ENCODE assay signal across 23 cellular contexts in the genomic region with DNA sequence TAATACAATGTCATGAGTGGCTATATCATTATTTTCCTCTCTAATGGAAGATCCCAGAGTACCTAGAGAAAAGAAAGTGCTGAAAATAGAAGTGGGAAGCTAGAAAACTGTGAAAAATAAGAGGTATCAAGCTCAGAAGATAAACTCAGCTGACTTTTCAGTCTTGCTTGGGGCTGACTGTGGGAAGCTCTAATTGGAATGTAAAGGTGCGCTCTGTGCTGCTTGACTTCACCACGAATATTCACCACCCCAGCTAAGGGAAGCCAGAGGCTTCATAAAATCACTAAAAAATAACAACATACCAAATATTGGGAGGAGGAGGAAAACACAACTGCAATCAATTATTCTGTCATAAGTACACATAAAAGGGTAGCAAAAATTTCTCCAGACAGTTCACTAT. TPM values are rescaled to one million over a fixed set of nuclear protein-coding genes. Genes with fewer than 3 reads are reported as not detected.
DNase-seq lines count a peak whose midpoint lies in the region; ATAC-seq and TF ChIP-seq lines count a peak whose summit lies in the region.
"Had no signal": no experiment of that assay in that cellular context is flagged by ENCODE, and none has a peak within 500 bp of the region (broad histone marks: within the 10 kb centered on the region; RNA-seq: fewer than 3 reads in every experiment).

No MANE protein-coding gene starts in this region.

- H3K9me2 ChIP-seq in GM23338 (ENCODE audit: insufficient read depth): no peaks in the 10 kb centered on the region; the same call in 1 of the 2 replicates

- H3F3A ChIP-seq in GM23338 (replicated peaks; ENCODE audit: low read depth): no peaks in the 10 kb centered on the region

- no peak overlapping the region for H2BK5ac ChIP-seq in mesendoderm (ENCODE audit: low read length)

- H3K4me1 Mint-ChIP-seq in GM23338 (peaks cover 18% of the 10 kb centered on the region; the same call in 2 of the 3 replicates), WTC11 (peaks cover 23% of the 10 kb centered on the region)
- H3K4me1 Mint-ChIP-seq: CD14-positive monocyte; CD4-positive, alpha-beta memory T cell; CD4-positive, CD25-positive, alpha-beta regulatory T cell; CD8-positive, alpha-beta memory T cell had no signal

- WGBS in mesendoderm (ENCODE audit: extremely low coverage, insufficient coverage, low lambda C conversion rate): no CpG with 5 or more reads among the region's 2 CpGs

- no peak overlapping the region for H2BK120ac ChIP-seq in mesendoderm (ENCODE audit: low read depth, low read length)

- no peak overlapping the region for H3K23ac ChIP-seq in mesendoderm (ENCODE audit: low read length)

- H3K4me1 ChIP-seq in GM23338 (ENCODE audit: insufficient read depth) (0 out of 2 replicates have a peak, but pooled peaks cover 3% of the 10 kb centered on the region), mesendoderm (ENCODE audit: control insufficient read depth, low read depth, low read length) (no peaks in the 10 kb centered on the region)
- H3K4me1 ChIP-seq: BE2C, BLaER1 had no signal

- no peak overlapping the region for H2BK15ac ChIP-seq in mesendoderm (replicated peaks; ENCODE audit: low read depth)

- H3K27me3 ChIP-seq in GM23338 (ENCODE audit: insufficient read depth): no peaks in the 10 kb centered on the region
- H3K27me3 ChIP-seq in mesendoderm (ENCODE audit: insufficient read depth, low read length, poor library complexity): no peaks in the 10 kb centered on the region
- H3K27me3 ChIP-seq in MG63: no peaks in the 10 kb centered on the region
- H3K27me3 ChIP-seq: BE2C, BLaER1 had no signal

- H3K4ac ChIP-seq in mesendoderm (ENCODE audit: low read depth, low read length): no peak overlapping the region

- POLR2A ChIA-PET in WTC11 (lab: Charles Lee): no interaction called here

- H3K36me3 ChIP-seq in GM23338 (ENCODE audit: insufficient read depth): no peaks in the 10 kb centered on the region
- H3K36me3 ChIP-seq in mesendoderm (ENCODE audit: control insufficient read depth, insufficient read depth, low read length): no peaks in the 10 kb centered on the region
- H3K36me3 ChIP-seq in MG63: no peaks in the 10 kb centered on the region
- H3K36me3 ChIP-seq: BE2C, BLaER1 had no signal

- no peaks in the 10 kb centered on the region for H3K9me3 Mint-ChIP-seq in GM23338
- no peaks in the 10 kb centered on the region for H3K9me3 Mint-ChIP-seq in WTC11

- H4K8ac ChIP-seq in mesendoderm (ENCODE audit: low read depth, low read length): no peak overlapping the region

- 0 out of 2 replicates have a peak overlapping the region, but pooled peaks have one; percentile 5 for H3K4me2 ChIP-seq in GM23338
- H3K4me2 ChIP-seq in mesendoderm (ENCODE audit: low read length): no peak overlapping the region
- H3K4me2 ChIP-seq: BLaER1 had no signal

- H3K79me1 ChIP-seq in mesendoderm (ENCODE audit: low read length): no peaks in the 10 kb centered on the region

- H3K4me3 Mint-ChIP-seq in GM23338 (no peak overlapping the region), WTC11 (no peak overlapping the region)
- H3K4me3 Mint-ChIP-seq: CD14-positive monocyte; CD4-positive, alpha-beta memory T cell; CD4-positive, CD25-positive, alpha-beta regulatory T cell; CD8-positive, alpha-beta memory T cell had no signal

- CTCF ChIA-PET in WTC11 (lab: Charles Lee): interaction anchor here (0.5 to 1.6 kb wide), 2 partner anchors 9 to 26 kb away, joined by 4 to 5 read pairs; no protein-coding TSS in a partner anchor

- H3K79me2 ChIP-seq in GM23338 (replicated peaks; ENCODE audit: insufficient read depth) (no peaks in the 10 kb centered on the region), mesendoderm (ENCODE audit: control insufficient read depth, insufficient read depth, low read length) (no peaks in the 10 kb centered on the region)

- DNase-seq in GM23338 (ENCODE audit: low spot score) (peak; percentile 48), WTC11 (ENCODE audit: low spot score) (no peak), mesendoderm (peak; percentile 27), MG63 (no peak), hypothalamus (lab: John Stamatoyannopoulos, UW) (no peak), NCI-H345 (lab: John Stamatoyannopoulos, UW) (no peak)
- DNase-seq: 8988T; ACHN; BE2C; C1 segment of cervical spinal cord; CD4-positive, alpha-beta memory T cell; CD4-positive, CD25-positive, alpha-beta regulatory T cell; CD8-positive, alpha-beta memory T cell; COR-L47; DMS 273 treated with DMSO at 0.1 percent for 48 hours; DMS153; DMS53; DMS79; GDM1 had no signal

- H3K27ac Mint-ChIP-seq in GM23338: peak overlapping the region; percentile 36
- H3K27ac Mint-ChIP-seq in WTC11: no peak overlapping the region
- H3K27ac Mint-ChIP-seq: CD14-positive monocyte; CD4-positive, alpha-beta memory T cell; CD4-positive, CD25-positive, alpha-beta regulatory T cell; CD8-positive, alpha-beta memory T cell had no signal

- H4K5ac ChIP-seq in mesendoderm (ENCODE audit: low read length): no peak overlapping the region

- no peaks in the 10 kb centered on the region for H4K20me1 ChIP-seq in GM23338 (replicated peaks; ENCODE audit: insufficient read depth)
- H4K20me1 ChIP-seq: BLaER1 had no signal

- H3K9ac ChIP-seq in mesendoderm (ENCODE audit: low read length): no peak overlapping the region
- H3K9ac ChIP-seq: BLaER1 had no signal

- H3K36me3 Mint-ChIP-seq in GM23338 (ENCODE audit: low read depth) (no peaks in the 10 kb centered on the region), WTC11 (no peaks in the 10 kb centered on the region)
- H3K36me3 Mint-ChIP-seq: CD14-positive monocyte; CD4-positive, alpha-beta memory T cell; CD4-positive, CD25-positive, alpha-beta regulatory T cell; CD8-positive, alpha-beta memory T cell had no signal

- H3K27ac ChIP-seq in GM23338 (ENCODE audit: low read depth) (peak overlapping the region; percentile 56; the same call in 1 of the 2 replicates), mesendoderm (ENCODE audit: low read depth, low read length) (no peak overlapping the region)
- H3K27ac ChIP-seq: BLaER1 had no signal

- no peak overlapping the region for H3K56ac ChIP-seq in mesendoderm (ENCODE audit: low read length)

- H3K4me3 ChIP-seq in GM23338 (no peak overlapping the region), mesendoderm (ENCODE audit: low read length) (no peak overlapping the region), MG63 (no peak overlapping the region)
- H3K4me3 ChIP-seq: BLaER1, GM12878 had no signal

- H3K27me3 Mint-ChIP-seq in GM23338 (ENCODE audit: insufficient read depth, low read depth, poor library complexity) (no peaks in the 10 kb centered on the region), WTC11 (ENCODE audit: low read depth) (no peaks in the 10 kb centered on the region)
- H3K27me3 Mint-ChIP-seq: CD4-positive, alpha-beta memory T cell; CD4-positive, CD25-positive, alpha-beta regulatory T cell; CD8-positive, alpha-beta memory T cell had no signal

- no peak overlapping the region for H2AK5ac ChIP-seq in mesendoderm (ENCODE audit: low read length)

- TF ChIP-seq CTCF in GM23338 (conservative IDR thresholded peaks at IDR 0.05; ENCODE audit: low read depth in 2 of 2) (no peak), WTC11 (IDR thresholded peaks at IDR 0.05) (no peak)

- no peaks in the 10 kb centered on the region for H3K9me3 ChIP-seq in MG63
- H3K9me3 ChIP-seq: BE2C, BLaER1 had no signal

- no peak overlapping the region for H3K18ac ChIP-seq in mesendoderm (ENCODE audit: low read length)

- ATAC-seq in GM23338 (peak; percentile 69), WTC11 (peak; percentile 81), HG03095 (IDR thresholded peaks at IDR 0.05; ENCODE audit: unreplicated experiment) (no peak)
- ATAC-seq: GM12878 had no signal

- H2AFZ ChIP-seq in GM23338: no peak overlapping the region

TF ChIP-seq in GM23338, 12 proteins besides CTCF, POLR2A, EP300 and RAD21 (continues in another document):
- TF ChIP-seq, protein P1, sequence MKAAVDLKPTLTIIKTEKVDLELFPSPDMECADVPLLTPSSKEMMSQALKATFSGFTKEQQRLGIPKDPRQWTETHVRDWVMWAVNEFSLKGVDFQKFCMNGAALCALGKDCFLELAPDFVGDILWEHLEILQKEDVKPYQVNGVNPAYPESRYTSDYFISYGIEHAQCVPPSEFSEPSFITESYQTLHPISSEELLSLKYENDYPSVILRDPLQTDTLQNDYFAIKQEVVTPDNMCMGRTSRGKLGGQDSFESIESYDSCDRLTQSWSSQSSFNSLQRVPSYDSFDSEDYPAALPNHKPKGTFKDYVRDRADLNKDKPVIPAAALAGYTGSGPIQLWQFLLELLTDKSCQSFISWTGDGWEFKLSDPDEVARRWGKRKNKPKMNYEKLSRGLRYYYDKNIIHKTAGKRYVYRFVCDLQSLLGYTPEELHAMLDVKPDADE (IDR thresholded peaks at IDR 0.05): no peak
- no peak for TF ChIP-seq NANOG (IDR thresholded peaks at IDR 0.05; ENCODE audit: borderline replicate concordance)
- no peak for TF ChIP-seq ZNF331 (CRISPR knock-in tag; IDR thresholded peaks at IDR 0.05; ENCODE audit: low read depth)
- TF ChIP-seq STAT1 (IDR thresholded peaks at IDR 0.05; ENCODE audit: unreplicated experiment): no peak
- TF ChIP-seq JUNB (IDR thresholded peaks at IDR 0.05; ENCODE audit: unreplicated experiment): no peak

TF ChIP-seq in WTC11, 78 proteins besides CTCF, POLR2A, EP300 and RAD21 (continues in another document):
- TF ChIP-seq SMAD4 (CRISPR knock-in tag; IDR thresholded peaks at IDR 0.05) (no peak), NFE2L1 (CRISPR knock-in tag; IDR thresholded peaks at IDR 0.05) (no peak), NR1H2 (CRISPR knock-in tag; IDR thresholded peaks at IDR 0.05) (no peak)
- TF ChIP-seq, protein P2, sequence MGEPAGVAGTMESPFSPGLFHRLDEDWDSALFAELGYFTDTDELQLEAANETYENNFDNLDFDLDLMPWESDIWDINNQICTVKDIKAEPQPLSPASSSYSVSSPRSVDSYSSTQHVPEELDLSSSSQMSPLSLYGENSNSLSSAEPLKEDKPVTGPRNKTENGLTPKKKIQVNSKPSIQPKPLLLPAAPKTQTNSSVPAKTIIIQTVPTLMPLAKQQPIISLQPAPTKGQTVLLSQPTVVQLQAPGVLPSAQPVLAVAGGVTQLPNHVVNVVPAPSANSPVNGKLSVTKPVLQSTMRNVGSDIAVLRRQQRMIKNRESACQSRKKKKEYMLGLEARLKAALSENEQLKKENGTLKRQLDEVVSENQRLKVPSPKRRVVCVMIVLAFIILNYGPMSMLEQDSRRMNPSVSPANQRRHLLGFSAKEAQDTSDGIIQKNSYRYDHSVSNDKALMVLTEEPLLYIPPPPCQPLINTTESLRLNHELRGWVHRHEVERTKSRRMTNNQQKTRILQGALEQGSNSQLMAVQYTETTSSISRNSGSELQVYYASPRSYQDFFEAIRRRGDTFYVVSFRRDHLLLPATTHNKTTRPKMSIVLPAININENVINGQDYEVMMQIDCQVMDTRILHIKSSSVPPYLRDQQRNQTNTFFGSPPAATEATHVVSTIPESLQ (CRISPR knock-in tag; IDR thresholded peaks at IDR 0.05): no peak

RNA-seq across cellular contexts. Expression of a gene that starts 25.1 kb away (rescaled TPM):
- 0.31 and 0.56 TPM in 2 replicates for total RNA-seq in GM23338 (2014; rRNA removed; shearing (Covaris generic))
- 0.19 and 0.21 TPM in 2 replicates for polyA plus RNA-seq in GM23338 (2016; fragmentation: Nextera tagmentation; extraction: Ambion mirVana)
- total RNA-seq in WTC11 (2021): 0.30 to 0.39 TPM (median 0.37 TPM) in 3 replicates
- polyA plus RNA-seq in mesendoderm (2013, experiment 1 of 2): 3.6 TPM
- polyA plus RNA-seq in mesendoderm (2013, experiment 2 of 2): 3.3 TPM
- total RNA-seq in MG63 (2014; rRNA removed; shearing (Covaris generic); ENCODE audit: low replicate concordance): not detected in 2 replicates
- total RNA-seq: CD4-positive, alpha-beta memory T cell; CD4-positive, CD25-positive, alpha-beta regulatory T cell; CD8-positive, alpha-beta memory T cell; GM12878 had no signal
- polyA plus RNA-seq: CD14-positive monocyte; CD4-positive, alpha-beta memory T cell; CD4-positive, CD25-positive, alpha-beta regulatory T cell; CD8-positive, alpha-beta memory T cell had no signal

Comparison
In these comparisons a context has a peak if more than half of its experiments do, and no peak if none do; other contexts are left out.
1. DNase-seq: peak in GM23338 (single experiment) and mesendoderm (single experiment); none in WTC11 (single experiment), MG63 (single experiment), hypothalamus (0 of 51) and NCI-H345 (single experiment).